ENCODE assay signal across 1 cellular context in genomic region chr7:112907658-112908057, GRCh38.
TF ChIP-seq lines count a peak whose summit lies in the region.

No MANE protein-coding gene starts in this region.

TF ChIP-seq in GM23338, 12 proteins besides CTCF, POLR2A, EP300 and RAD21 (continued from another document):
- no peak for TF ChIP-seq ZNF462 (CRISPR knock-in tag; IDR thresholded peaks at IDR 0.05)
- no peak for TF ChIP-seq STAT1 (IDR thresholded peaks at IDR 0.05; ENCODE audit: unreplicated experiment)
- TF ChIP-seq CREB1 (CRISPR knock-in tag; IDR thresholded peaks at IDR 0.05; ENCODE audit: low read depth) = no peak
